22 cellular contexts compared by ENCODE assay signal in the genomic region with DNA sequence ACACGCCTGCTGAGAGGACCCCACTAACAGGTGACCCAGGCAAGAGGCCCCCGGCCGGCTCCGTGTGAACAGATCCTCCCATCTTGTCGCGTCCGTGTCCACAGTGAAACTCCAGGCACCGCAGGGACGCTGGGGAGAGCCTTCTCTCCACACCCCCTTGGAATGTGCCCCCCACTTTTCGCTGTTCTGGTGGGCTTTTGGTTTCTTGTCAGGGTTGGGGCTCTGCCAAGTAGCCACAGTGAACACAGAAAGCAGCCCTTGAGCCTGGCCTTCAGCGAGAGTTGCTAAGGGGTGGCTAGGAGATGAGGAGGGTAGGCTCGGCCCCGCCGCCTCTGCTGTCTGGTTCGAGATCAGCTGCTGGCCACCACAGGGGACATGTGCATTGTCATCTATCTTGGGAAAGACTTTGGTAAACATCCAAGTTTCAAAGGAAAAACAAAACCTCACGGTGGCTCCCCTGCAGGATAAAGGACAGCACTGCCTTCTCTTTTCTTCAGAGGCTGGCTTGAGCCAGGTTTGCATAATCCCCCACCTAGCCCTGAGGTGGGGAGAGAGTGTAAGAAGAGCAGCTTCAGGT. TPM values are rescaled to one million over a fixed set of nuclear protein-coding genes. Genes with fewer than 3 reads are reported as not detected.
DNase-seq lines count a peak whose midpoint lies in the region; ATAC-seq and TF ChIP-seq lines count a peak whose summit lies in the region.
"Had no signal": no experiment of that assay in that cellular context is flagged by ENCODE, and none has a peak within 500 bp of the region (broad histone marks: within the 10 kb centered on the region; RNA-seq: fewer than 3 reads in every experiment).

No MANE protein-coding gene starts in this region.

- no peaks in the 10 kb centered on the region for H3K9me2 ChIP-seq in GM23338 (ENCODE audit: insufficient read depth)

- H3K27ac ChIP-seq in GM23338 (ENCODE audit: low read depth) (0 out of 2 replicates have a peak overlapping the region, but pooled peaks have one; percentile 52), brain microvascular endothelial cell (no peak overlapping the region)
- H3K27ac ChIP-seq: coronary artery, prostate gland, uterus had no signal

- no peaks in the 10 kb centered on the region for H3F3A ChIP-seq in GM23338 (replicated peaks; ENCODE audit: low read depth)

- intact Hi-C loops in CD14-positive monocyte (cut with micrococcal nuclease) = no loop called here

- H3K36me3 Mint-ChIP-seq in GM23338 (ENCODE audit: low read depth) (peaks cover 8% of the 10 kb centered on the region; the same call in 2 of the 3 replicates), CD14-positive monocyte (no peaks in the 10 kb centered on the region)
- H3K36me3 Mint-ChIP-seq: T-cell had no signal

- ATAC-seq in GM23338 (peak; percentile 92), GM18511 (IDR thresholded peaks at IDR 0.05; ENCODE audit: unreplicated experiment) (no peak), HG03442 (IDR thresholded peaks at IDR 0.05; ENCODE audit: unreplicated experiment) (no peak)
- ATAC-seq: T-cell had no signal

- peaks cover 11% of the 10 kb centered on the region for H3K4me1 ChIP-seq in GM23338 (ENCODE audit: insufficient read depth)
- H3K4me1 ChIP-seq: prostate gland, uterus had no signal

- H3K9me3 Mint-ChIP-seq in GM23338 (no peaks in the 10 kb centered on the region; the same call in 2 of the 3 replicates), CD14-positive monocyte (peaks cover 0 to 4% (median 0%) of the 10 kb centered on the region in 7 donors)
- H3K9me3 Mint-ChIP-seq: activated naive CD4-positive, alpha-beta T cell treated with anti-CD3 and anti-CD28 coated beads for 36 hours; CD4-positive, alpha-beta T cell; nephron progenitor cell had no signal

- TF ChIP-seq CTCF in GM23338 (conservative IDR thresholded peaks at IDR 0.05; ENCODE audit: low read depth in 2 of 2) (peak; percentile 1 to 23; a peak in 1 of 4 replicates), brain microvascular endothelial cell (IDR thresholded peaks at IDR 0.05; ENCODE audit: low read depth, low read length, missing control alignments) (peak; percentile 25), CD14-positive monocyte (IDR thresholded peaks at IDR 0.05) (no peak)

- H3K27ac Mint-ChIP-seq in GM23338 = peak overlapping the region; percentile 89
- no peak overlapping the region for H3K27ac Mint-ChIP-seq in CD14-positive monocyte
- H3K27ac Mint-ChIP-seq: activated naive CD4-positive, alpha-beta T cell treated with anti-CD3 and anti-CD28 coated beads for 36 hours; CD4-positive, alpha-beta T cell; nephron progenitor cell; T-cell had no signal

- peak overlapping the region; percentile 76; the same call in 1 of the 2 replicates for H2AFZ ChIP-seq in GM23338

- H3K27me3 ChIP-seq in GM23338 (ENCODE audit: insufficient read depth) (no peaks in the 10 kb centered on the region), brain microvascular endothelial cell (replicated peaks) (no peaks in the 10 kb centered on the region)
- H3K27me3 ChIP-seq: uterus had no signal

- no peaks in the 10 kb centered on the region for H4K20me1 ChIP-seq in GM23338 (replicated peaks; ENCODE audit: insufficient read depth)

- H3K4me3 ChIP-seq in GM23338 (no peak overlapping the region), brain microvascular endothelial cell (ENCODE audit: low read depth, low read length) (no peak overlapping the region)
- H3K4me3 ChIP-seq: coronary artery, prostate gland, uterus had no signal

- H3K36me3 ChIP-seq in GM23338 (ENCODE audit: insufficient read depth) (no peaks in the 10 kb centered on the region), brain microvascular endothelial cell (replicated peaks) (no peaks in the 10 kb centered on the region)
- H3K36me3 ChIP-seq: prostate gland, uterus had no signal

- peak overlapping the region; percentile 64 for H3K4me2 ChIP-seq in GM23338

- no peaks in the 10 kb centered on the region for H3K79me2 ChIP-seq in GM23338 (replicated peaks; ENCODE audit: insufficient read depth)

- peaks cover 15% of the 10 kb centered on the region for H3K27me3 Mint-ChIP-seq in GM23338 (ENCODE audit: insufficient read depth, low read depth, poor library complexity)
- peaks cover 0 to 5% (median 1%) of the 10 kb centered on the region in 3 donors for H3K27me3 Mint-ChIP-seq in CD14-positive monocyte (ENCODE audit: low read depth in 3 of 3)
- H3K27me3 Mint-ChIP-seq: CD4-positive, alpha-beta T cell had no signal

- H3K4me3 Mint-ChIP-seq in GM23338 (no peak overlapping the region), CD14-positive monocyte (no peak overlapping the region)
- H3K4me3 Mint-ChIP-seq: activated naive CD4-positive, alpha-beta T cell treated with anti-CD3 and anti-CD28 coated beads for 36 hours; CD4-positive, alpha-beta T cell; nephron progenitor cell; T-cell had no signal

- in situ Hi-C loops in brain microvascular endothelial cell (cut with HindIII; ENCODE audit: low pct_ligation_motif_present, low sequenced_read_pairs) = no loop called here

- DNase-seq in A172 (ENCODE audit: low spot score) = peak; percentile 24
- peak; percentile 74 for DNase-seq in GM23338 (ENCODE audit: low spot score)
- no peak for DNase-seq in brain microvascular endothelial cell
- DNase-seq in iPS-NIHi11 (ENCODE audit: low spot score) = peak; percentile 73
- DNase-seq in activated gamma-delta T cell (lab: John Stamatoyannopoulos, UW) = no peak
- no peak for DNase-seq in CD14-positive monocyte (ENCODE audit: low spot score)
- DNase-seq: activated CD4-positive, alpha-beta T cell treated with anti-CD3 and anti-CD28 coated beads, Interleukin-2, amount 50 U/mL, for 4 hours; activated naive CD4-positive, alpha-beta T cell treated with anti-CD3 and anti-CD28 coated beads for 36 hours; activated T-cell treated with anti-CD3 and anti-CD28 coated beads, Interleukin-2, amount 50 U/mL, for 1 hour; CD4-positive, alpha-beta T cell; NCI-H1092 treated with DMSO at 0.1 percent for 48 hours; NCI-H2081 treated with DMSO at 0.1 percent for 48 hours; NCI-H524; nephron progenitor cell; SHP77 treated with DMSO at 0.1 percent for 48 hours; stimulated activated CD4-positive, alpha-beta T cell treated with anti-CD3 and anti-CD28 coated beads, Interleukin-4, amount 100 ng/mL, for 4 hours; T-cell; uterus had no signal

- H3K4me1 Mint-ChIP-seq in GM23338 (peaks cover 33% of the 10 kb centered on the region), CD14-positive monocyte (no peaks in the 10 kb centered on the region)
- H3K4me1 Mint-ChIP-seq: T-cell had no signal

TF ChIP-seq in GM23338, 12 proteins besides CTCF, POLR2A, EP300 and RAD21 (continues in another document):
- TF ChIP-seq EZH2 (IDR thresholded peaks at IDR 0.05; ENCODE audit: low read depth, unreplicated experiment) (no peak), POLR2AphosphoS5 (IDR thresholded peaks at IDR 0.05; ENCODE audit: low read depth) (no peak), ZNF331 (CRISPR knock-in tag; IDR thresholded peaks at IDR 0.05; ENCODE audit: low read depth) (no peak), ZNF114 (CRISPR knock-in tag; IDR thresholded peaks at IDR 0.05) (no peak), ETS1 (IDR thresholded peaks at IDR 0.05) (no peak), STAT1 (IDR thresholded peaks at IDR 0.05; ENCODE audit: unreplicated experiment) (no peak), REST (IDR thresholded peaks at IDR 0.05; ENCODE audit: unreplicated experiment) (no peak), NANOG (IDR thresholded peaks at IDR 0.05; ENCODE audit: borderline replicate concordance) (no peak), CREB1 (CRISPR knock-in tag; IDR thresholded peaks at IDR 0.05; ENCODE audit: low read depth) (no peak), EZH2phosphoT487 (IDR thresholded peaks at IDR 0.05; ENCODE audit: unreplicated experiment) (no peak), JUNB (IDR thresholded peaks at IDR 0.05; ENCODE audit: unreplicated experiment) (no peak)

RNA-seq across cellular contexts. Expression of gene SYNDIG1, which starts 22.7 kb away (rescaled TPM):
- total RNA-seq in A172 (2014; rRNA removed; shearing (Covaris generic)) = 4.9 and 5.2 TPM in 2 replicates
- total RNA-seq in GM23338 (2014; rRNA removed; shearing (Covaris generic)) = 4.8 and 7.4 TPM in 2 replicates
- 2.8 and 3.0 TPM in 2 replicates for polyA plus RNA-seq in GM23338 (2016; fragmentation: Nextera tagmentation; extraction: Ambion mirVana)
- polyA plus RNA-seq in CD14-positive monocyte = not detected
- total RNA-seq: activated naive CD4-positive, alpha-beta T cell treated with anti-CD3 and anti-CD28 coated beads for 36 hours; CD4-positive, alpha-beta T cell; T-cell had no signal

Comparison
In these comparisons a context has a peak if more than half of its experiments do, and no peak if none do; other contexts are left out.
1. DNase-seq: peak in A172 (single experiment), GM23338 (single experiment) and iPS-NIHi11 (single experiment); none in brain microvascular endothelial cell (single experiment), activated gamma-delta T cell (single experiment) and CD14-positive monocyte (single experiment).